Comparison of ENCODE assay signal across 9 cellular contexts in the genomic region with DNA sequence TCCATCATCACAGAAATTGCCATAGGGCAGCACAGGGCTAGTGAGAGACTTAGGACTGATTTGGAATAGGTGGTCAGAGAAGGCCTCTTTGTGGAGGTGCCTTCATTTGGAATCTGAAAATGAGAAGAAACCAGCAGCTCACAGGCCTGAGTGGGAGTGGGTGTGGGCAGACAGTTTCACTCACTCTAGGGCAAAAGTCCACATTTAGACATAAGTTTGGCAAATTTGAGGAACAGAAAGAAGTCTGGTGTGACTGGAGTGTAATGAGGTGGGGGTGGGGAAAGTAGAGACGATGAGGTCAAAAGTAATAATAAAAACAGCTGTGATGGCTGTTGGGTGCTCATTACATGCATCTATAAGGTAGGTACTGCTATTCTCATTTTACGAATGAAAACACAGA. TPM values are rescaled to one million over a fixed set of nuclear protein-coding genes. Genes with fewer than 3 reads are reported as not detected.
DNase-seq lines count a peak whose midpoint lies in the region; ATAC-seq and TF ChIP-seq lines count a peak whose summit lies in the region.
"Had no signal": no experiment of that assay in that cellular context is flagged by ENCODE, and none has a peak within 500 bp of the region (broad histone marks: within the 10 kb centered on the region; RNA-seq: fewer than 3 reads in every experiment).

No MANE protein-coding gene starts in this region.

- intact Hi-C loops in sciatic nerve (cut with DNase I): no loop called here
- intact Hi-C loops in heart right ventricle (cut with DNase I): no loop called here

- H3K27ac ChIP-seq in BLaER1 treated with 17β-estradiol and CSF1 and Interleukin-3, amounts not matched to agents 10 nM and 100 nM: peak overlapping the region in 10 of 11 experiments; percentile 47 to 98 (median 64); a peak in 20 of 22 replicates
- peak overlapping the region in 1 of 10 donors; percentile 44 for H3K27ac ChIP-seq in heart right ventricle

- WGBS in heart right ventricle, 2 donors: 84 to 87% methylated on average over 2 of the region's 2 CpGs

- H3K4me3 ChIP-seq in BLaER1 treated with 17β-estradiol and CSF1 and Interleukin-3, amounts not matched to agents 10 nM and 100 nM: no peak overlapping the region
- H3K4me3 ChIP-seq in heart right ventricle: no peak overlapping the region

- peak; percentile 45 for ATAC-seq in GM19397 (IDR thresholded peaks at IDR 0.05; ENCODE audit: unreplicated experiment)
- ATAC-seq in HG03064 (IDR thresholded peaks at IDR 0.05; ENCODE audit: low read depth, unreplicated experiment): peak; percentile 26
- no peak for ATAC-seq in activated naive CD8-positive, alpha-beta T cell treated with anti-CD3 and anti-CD28 coated beads, Interleukin-2, amount 50 U/mL, for 24 hours
- ATAC-seq in sciatic nerve: no peak
- ATAC-seq in heart right ventricle: no peak

- no peaks in the 10 kb centered on the region for H3K9me3 Mint-ChIP-seq in activated naive CD8-positive, alpha-beta T cell treated with anti-CD3 and anti-CD28 coated beads, Interleukin-2, amount 50 U/mL, for 24 hours

- no peaks in the 10 kb centered on the region for H3K27me3 ChIP-seq in BLaER1 treated with 17β-estradiol and CSF1 and Interleukin-3, amounts not matched to agents 10 nM and 100 nM
- no peaks in the 10 kb centered on the region for H3K27me3 ChIP-seq in heart right ventricle

- peaks cover 0 to 3% (median 0%) of the 10 kb centered on the region in 11 experiments; a peak in 1 of 22 replicates for H4K20me1 ChIP-seq in BLaER1 treated with 17β-estradiol and CSF1 and Interleukin-3, amounts not matched to agents 10 nM and 100 nM

- H3K36me3 ChIP-seq in BLaER1 treated with 17β-estradiol and CSF1 and Interleukin-3, amounts not matched to agents 10 nM and 100 nM: no peaks in the 10 kb centered on the region
- no peaks in the 10 kb centered on the region for H3K36me3 ChIP-seq in heart right ventricle

- peak overlapping the region; percentile 63 to 90 (median 82) for H3K4me2 ChIP-seq in BLaER1 treated with 17β-estradiol and CSF1 and Interleukin-3, amounts not matched to agents 10 nM and 100 nM

- no peak overlapping the region for H3K4me3 Mint-ChIP-seq in activated naive CD8-positive, alpha-beta T cell treated with anti-CD3 and anti-CD28 coated beads, Interleukin-2, amount 50 U/mL, for 24 hours

- H3K9ac ChIP-seq in BLaER1 treated with 17β-estradiol and CSF1 and Interleukin-3, amounts not matched to agents 10 nM and 100 nM: peak overlapping the region in 10 of 11 experiments; percentile 0 to 65 (median 47); a peak in 14 of 22 replicates

- H3K4me1 ChIP-seq in BLaER1 treated with 17β-estradiol and CSF1 and Interleukin-3, amounts not matched to agents 10 nM and 100 nM: peaks cover 72 to 100% (median 89%) of the 10 kb centered on the region in 10 experiments
- H3K4me1 ChIP-seq in heart right ventricle: peaks cover 15 to 59% (median 36%) of the 10 kb centered on the region in 9 donors

- DNase-seq in activated naive CD8-positive, alpha-beta T cell treated with anti-CD3 and anti-CD28 coated beads, Interleukin-2, amount 50 U/mL, for 24 hours: no peak
- no peak for DNase-seq in sciatic nerve (ENCODE audit: low spot score)
- no peak for DNase-seq in AG08395 (ENCODE audit: low spot score)
- DNase-seq in heart right ventricle: no peak
- no peak for DNase-seq in NCI-H187 (lab: John Stamatoyannopoulos, UW)
- DNase-seq: T1000 had no signal

- H3K4me1 Mint-ChIP-seq in activated naive CD8-positive, alpha-beta T cell treated with anti-CD3 and anti-CD28 coated beads, Interleukin-2, amount 50 U/mL, for 24 hours: peaks cover 39% of the 10 kb centered on the region

- TF ChIP-seq CTCF in heart right ventricle (IDR thresholded peaks at IDR 0.05): no peak

- H3K36me3 Mint-ChIP-seq in activated naive CD8-positive, alpha-beta T cell treated with anti-CD3 and anti-CD28 coated beads, Interleukin-2, amount 50 U/mL, for 24 hours (ENCODE audit: low read depth): no peaks in the 10 kb centered on the region

- peak overlapping the region; percentile 9 for H3K27ac Mint-ChIP-seq in activated naive CD8-positive, alpha-beta T cell treated with anti-CD3 and anti-CD28 coated beads, Interleukin-2, amount 50 U/mL, for 24 hours

- H3K27me3 Mint-ChIP-seq in activated naive CD8-positive, alpha-beta T cell treated with anti-CD3 and anti-CD28 coated beads, Interleukin-2, amount 50 U/mL, for 24 hours: no peaks in the 10 kb centered on the region

- no peaks in the 10 kb centered on the region for H3K9me3 ChIP-seq in BLaER1 treated with 17β-estradiol and CSF1 and Interleukin-3, amounts not matched to agents 10 nM and 100 nM (replicated peaks in 1 of 11)
- no peaks in the 10 kb centered on the region for H3K9me3 ChIP-seq in heart right ventricle

RNA-seq across cellular contexts. Expression of a gene that starts 22.4 kb away (rescaled TPM):
- 35.9 TPM for total RNA-seq in sciatic nerve
- total RNA-seq in heart right ventricle: 10 to 100 TPM in 9 of 10 donors, 1 to 10 TPM in 1; 8.3 to 36.0 (median 16.7) TPM
- polyA plus RNA-seq in heart right ventricle: 10 to 100 TPM in 1 of 2 donors, 1 to 10 TPM in 1; 6.6 to 10.6 TPM

Comparison
In these comparisons a context has a peak if more than half of its experiments do, and no peak if none do; other contexts are left out.
1. ATAC-seq: peak in GM19397 (single experiment) and HG03064 (single experiment); none in activated naive CD8-positive, alpha-beta T cell treated with anti-CD3 and anti-CD28 coated beads, Interleukin-2, amount 50 U/mL, for 24 hours (single experiment), sciatic nerve (single experiment) and heart right ventricle (0 of 8).